Comparison of ENCODE assay signal across 11 cellular contexts in the genomic region with DNA sequence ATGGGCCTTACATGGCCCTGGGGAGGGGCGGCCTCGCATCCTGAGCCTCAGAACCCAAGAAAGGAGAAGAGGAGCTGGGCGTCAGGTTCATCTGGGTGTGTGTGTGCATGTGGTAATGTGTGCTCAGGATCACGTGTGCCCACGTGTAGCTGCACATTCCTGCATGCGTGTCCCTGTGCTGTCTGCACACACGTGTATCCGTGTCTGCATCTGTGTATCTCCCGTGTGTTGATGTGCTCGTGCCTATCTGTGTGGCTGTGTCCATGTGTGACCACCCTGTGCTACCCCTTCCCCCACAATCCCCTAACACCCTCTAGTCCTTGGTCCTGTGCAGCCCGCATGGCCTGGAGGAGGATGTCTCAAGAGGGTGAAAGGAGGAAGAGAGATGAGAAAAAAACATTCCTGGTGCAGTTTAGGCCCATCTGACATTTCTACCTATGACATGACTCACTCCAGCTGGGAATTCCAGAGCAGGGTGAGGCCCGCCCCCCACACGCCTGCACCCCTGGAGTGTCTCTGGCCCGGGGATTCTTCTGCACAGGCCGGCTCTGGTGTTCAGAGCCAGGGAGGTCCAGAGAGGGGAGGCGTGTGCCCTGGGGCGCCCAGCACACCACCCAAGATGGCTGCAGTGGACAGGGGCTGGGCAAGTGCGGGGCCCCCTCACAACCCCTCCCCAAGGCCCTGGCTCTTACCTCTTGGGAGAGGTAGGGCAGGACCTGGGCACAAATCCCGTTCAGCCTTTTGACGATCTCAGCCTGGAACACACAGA. TPM values are rescaled to one million over a fixed set of nuclear protein-coding genes. Genes with fewer than 3 reads are reported as not detected.
DNase-seq lines count a peak whose midpoint lies in the region; ATAC-seq and TF ChIP-seq lines count a peak whose summit lies in the region.
"Had no signal": no experiment of that assay in that cellular context is flagged by ENCODE, and none has a peak within 500 bp of the region (broad histone marks: within the 10 kb centered on the region; RNA-seq: fewer than 3 reads in every experiment).

No MANE protein-coding gene starts in this region.

- TF ChIP-seq POLR2A in sigmoid colon (IDR thresholded peaks at IDR 0.05) = no peak

- intact Hi-C loops in sigmoid colon (cut with DNase I) = no loop called here

- DNase-seq in EL (peak; percentile 36), SJSA1 (ENCODE audit: low read depth in 1 of 2, low spot score in 2 of 2) (peak; percentile 77 to 88), foreskin keratinocyte (peak; percentile 88 to 95), sigmoid colon (no peak), GM10266 (ENCODE audit: extremely low spot score) (no peak), DMS79 (lab: John Stamatoyannopoulos, UW) (no peak), D341Med (ENCODE audit: low spot score) (no peak), hepatic stellate cell (ENCODE audit: low spot score) (no peak)
- DNase-seq: activated naive CD8-positive, alpha-beta T cell treated with anti-CD3 and anti-CD28 coated beads, Interleukin-2, amount 10 ng/mL, durations not matched to agents 7 days and 5 days; glutamatergic neuron; T-helper 9 cell had no signal

- H3K27ac ChIP-seq in SJSA1 = peak overlapping the region; percentile 30
- peak overlapping the region; percentile 2 for H3K27ac ChIP-seq in foreskin keratinocyte
- peak overlapping the region; percentile 86 to 99 (median 96) for H3K27ac ChIP-seq in sigmoid colon

- peaks cover 57% of the 10 kb centered on the region for H3K4me1 ChIP-seq in SJSA1 (replicated peaks)
- peaks cover 19% of the 10 kb centered on the region for H3K4me1 ChIP-seq in foreskin keratinocyte
- H3K4me1 ChIP-seq in sigmoid colon = peaks cover 4 to 57% (median 53%) of the 10 kb centered on the region in 4 donors

- H3K27me3 ChIP-seq in SJSA1 (replicated peaks) (no peaks in the 10 kb centered on the region), foreskin keratinocyte (no peaks in the 10 kb centered on the region), sigmoid colon (no peaks in the 10 kb centered on the region)

- peak overlapping the region; percentile 18 for H3K4me3 ChIP-seq in SJSA1
- no peak overlapping the region for H3K4me3 ChIP-seq in sigmoid colon

- H3K9me3 ChIP-seq in SJSA1 (replicated peaks) = no peaks in the 10 kb centered on the region
- no peaks in the 10 kb centered on the region for H3K9me3 ChIP-seq in sigmoid colon

- peak; percentile 82 for ATAC-seq in foreskin keratinocyte

- no peak for TF ChIP-seq CTCF in foreskin keratinocyte (conservative IDR thresholded peaks at IDR 0.05)
- TF ChIP-seq CTCF in sigmoid colon (IDR thresholded peaks at IDR 0.05) = no peak
- TF ChIP-seq CTCF in GM10266 (IDR thresholded peaks at IDR 0.05; ENCODE audit: control insufficient read depth, insufficient read depth, low read depth, missing control alignments) = no peak

- no peak for TF ChIP-seq EP300 in sigmoid colon (IDR thresholded peaks at IDR 0.05)

- H3K36me3 ChIP-seq in SJSA1 (peaks cover 69% of the 10 kb centered on the region), sigmoid colon (peaks cover 17 to 64% (median 43%) of the 10 kb centered on the region in 4 donors)

- WGBS in sigmoid colon, 2 donors = 67 to 83% methylated on average over 20 of the region's 20 CpGs

RNA-seq across cellular contexts. Expression of a gene that starts 7.1 kb away (rescaled TPM):
- 530 and 694 TPM in 2 replicates for total RNA-seq in SJSA1 (2014; rRNA removed; shearing (Covaris generic))
- total RNA-seq in foreskin keratinocyte = 343 TPM in 2 replicates
- polyA plus RNA-seq in foreskin keratinocyte = 417 and 421 TPM in 2 replicates
- 100 to 1,000 TPM; 581 to 711 (median 629) TPM for total RNA-seq in sigmoid colon
- polyA plus RNA-seq in sigmoid colon = 100 to 1,000 TPM; 561 to 714 (median 581) TPM

RNA-seq across cellular contexts. Expression of a gene that starts 26.1 kb away (rescaled TPM):
- total RNA-seq in SJSA1 (2014; rRNA removed; shearing (Covaris generic)) = 19.2 and 19.9 TPM in 2 replicates
- 1.4 and 1.8 TPM in 2 replicates for total RNA-seq in foreskin keratinocyte
- 1.8 and 2.5 TPM in 2 replicates for polyA plus RNA-seq in foreskin keratinocyte
- 10 to 100 TPM; 27.8 to 66.5 (median 47.3) TPM for total RNA-seq in sigmoid colon
- 10 to 100 TPM; 10.9 to 20.9 (median 14.4) TPM for polyA plus RNA-seq in sigmoid colon

RNA-seq across cellular contexts. Expression of a gene that starts 39.0 kb away (rescaled TPM):
- total RNA-seq in SJSA1 (2014; rRNA removed; shearing (Covaris generic)) = 100 and 135 TPM in 2 replicates
- total RNA-seq in foreskin keratinocyte (53.7 and 59.5 TPM in 2 replicates), sigmoid colon (10 to 100 TPM; 43.2 to 52.5 (median 45.4) TPM)
- polyA plus RNA-seq in foreskin keratinocyte (38.7 and 40.1 TPM in 2 replicates), sigmoid colon (100 to 1,000 TPM in 2 of 3 donors, 10 to 100 TPM in 1; 90.1 to 151 (median 150) TPM)

Comparison
In these comparisons a context has a peak if more than half of its experiments do, and no peak if none do; other contexts are left out.
1. DNase-seq: peak in EL (single experiment), SJSA1 (2 of 2) and foreskin keratinocyte (2 of 2); none in sigmoid colon (single experiment), GM10266 (single experiment), DMS79 (single experiment), D341Med (single experiment) and hepatic stellate cell (single experiment).
2. H3K27ac ChIP-seq: peak in every context shown above with its lines; median percentile 96 in sigmoid colon; 30 in SJSA1; 2 in foreskin keratinocyte.